In the genomic region with DNA sequence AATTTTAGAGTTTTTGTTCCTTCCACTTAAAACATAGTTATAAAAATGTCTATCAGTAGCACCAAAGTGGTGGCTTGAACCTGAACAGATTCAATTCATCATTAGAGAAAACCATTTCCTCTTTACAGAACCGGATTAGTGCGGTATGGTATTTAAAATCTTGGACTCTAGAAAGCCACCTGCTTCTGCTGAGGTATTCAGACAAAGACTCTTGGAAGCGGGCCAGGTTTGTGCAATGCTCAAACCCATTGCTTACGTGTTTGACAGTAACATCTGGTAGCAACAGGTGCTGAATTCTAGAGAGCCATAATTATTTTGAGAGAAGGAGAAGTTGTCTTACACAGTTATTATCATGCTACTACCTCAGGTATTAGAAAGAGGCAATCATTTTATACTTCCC, we compare ENCODE assay signal across 8 cellular contexts.
DNase-seq lines count a peak whose midpoint lies in the region; ATAC-seq, FAIRE-seq and TF ChIP-seq lines count a peak whose summit lies in the region.

No MANE protein-coding gene starts in this region.

- H3K36me3 ChIP-seq in BE2C (no peaks in the 10 kb centered on the region), right atrium auricular region (no peaks in the 10 kb centered on the region)

- intact Hi-C loops in Right ventricle myocardium superior (cut with DNase I): no loop called here

- H3K4me1 ChIP-seq in BE2C: peaks cover 5% of the 10 kb centered on the region; the same call in 1 of the 2 replicates
- H3K4me1 ChIP-seq in right atrium auricular region: no peaks in the 10 kb centered on the region

- H3K27me3 ChIP-seq in BE2C (no peaks in the 10 kb centered on the region), right atrium auricular region (no peaks in the 10 kb centered on the region)

- DNase-seq in BE2C (peak; percentile 42), NCI-H128 (lab: John Stamatoyannopoulos, UW; ENCODE audit: unreplicated experiment) (peak; percentile 89), amniotic epithelial cell (ENCODE audit: low read depth) (peak; percentile 9), RCC 7860 (ENCODE audit: low spot score) (no peak), Right ventricle myocardium superior (no peak), right atrium auricular region (ENCODE audit: low spot score) (no peak)
- no peak for DNase-seq in stimulated activated CD4-positive, alpha-beta T cell treated with anti-CD3 and anti-CD28 coated beads, Interleukin-2, amount 100 ng/mL, for 24 hours

- H3K9me3 ChIP-seq in BE2C: no peaks in the 10 kb centered on the region
- H3K9me3 ChIP-seq in right atrium auricular region: no peaks in the 10 kb centered on the region

- no peak overlapping the region for H3K27ac ChIP-seq in right atrium auricular region

- ATAC-seq in HG02571 (IDR thresholded peaks at IDR 0.05; ENCODE audit: unreplicated experiment): peak; percentile 70
- ATAC-seq in Right ventricle myocardium superior (ENCODE audit: poor library complexity): no peak

- FAIRE-seq in RCC 7860 (lab: Jason Lieb, UNC): no peak

- no peak overlapping the region for H3K4me3 ChIP-seq in BE2C (ENCODE audit: low read depth, low read length)
- H3K4me3 ChIP-seq in right atrium auricular region: no peak overlapping the region

- TF ChIP-seq CTCF in BE2C (IDR thresholded peaks at IDR 0.05; ENCODE audit: low read depth, low read length) (no peak), right atrium auricular region (IDR thresholded peaks at IDR 0.05) (no peak)

Comparison
In these comparisons a context has a peak if more than half of its experiments do, and no peak if none do; other contexts are left out.
1. DNase-seq: peak in BE2C (single experiment), NCI-H128 (single experiment) and amniotic epithelial cell (single experiment); none in RCC 7860 (single experiment), Right ventricle myocardium superior (single experiment), right atrium auricular region (single experiment) and stimulated activated CD4-positive, alpha-beta T cell treated with anti-CD3 and anti-CD28 coated beads, Interleukin-2, amount 100 ng/mL, for 24 hours (0 of 2).